In genomic region chr4:144223654-144224053, GRCh38 we compare ENCODE assay signal across 19 cellular contexts.
"Had no signal": no experiment of that assay in that cellular context is flagged by ENCODE, and none has a peak within 500 bp of the region (broad histone marks: within the 10 kb centered on the region; RNA-seq: fewer than 3 reads in every experiment).

No MANE protein-coding gene starts in this region.

- DNase-seq: islet precursor cell; lower lobe of right lung; mammary epithelial cell; mesenchymal stem cell; naive thymus-derived CD8-positive, alpha-beta T cell; nucleus accumbens; pancreas; posterior cingulate gyrus; psoas muscle; sigmoid colon; small intestine; spleen; stimulated activated CD4-positive, alpha-beta T cell treated with anti-CD3 and anti-CD28 coated beads, Interleukin-4, amount 100 ng/mL, for 24 hours; stimulated activated naive CD4-positive, alpha-beta T cell; tibial artery; uterus had no signal

- ATAC-seq: lower lobe of right lung; naive thymus-derived CD8-positive, alpha-beta T cell; psoas muscle; stimulated activated effector memory CD8-positive, alpha-beta T cell treated with anti-CD3 and anti-CD28 coated beads, Interleukin-12 subunit alpha, Interleukin-12 subunit beta, amount 100 ng/mL, for 72 hours had no signal

- H3K27ac ChIP-seq: lower lobe of right lung, pancreas, psoas muscle, sigmoid colon, spleen, suprapubic skin, thoracic aorta, tibial artery, uterus had no signal

- H3K36me3 ChIP-seq: lower lobe of right lung, pancreas, sigmoid colon, spleen, suprapubic skin, thoracic aorta, tibial artery, uterus had no signal

- H3K4me3 ChIP-seq: lower lobe of right lung, pancreas, psoas muscle, sigmoid colon, spleen, suprapubic skin, thoracic aorta, tibial artery, uterus had no signal

- H3K27me3 ChIP-seq: pancreas, sigmoid colon, spleen, suprapubic skin, tibial artery, uterus had no signal

- H3K4me1 ChIP-seq: lower lobe of right lung, pancreas, psoas muscle, spleen, suprapubic skin, tibial artery, uterus had no signal

- H3K9me3 ChIP-seq: lower lobe of right lung, pancreas, psoas muscle, sigmoid colon, spleen, suprapubic skin, thoracic aorta, tibial artery, uterus had no signal
